1 cellular context compared by ENCODE assay signal in genomic region chr12:92136883-92137582, GRCh38.
TF ChIP-seq lines count a peak whose summit lies in the region.

No MANE protein-coding gene starts in this region.

TF ChIP-seq in GM12878, 131 proteins besides CTCF, POLR2A, EP300 and RAD21 (continued from another document):
- TF ChIP-seq FOXM1 (IDR thresholded peaks at IDR 0.05; ENCODE audit: low read depth, low read length), result peak; percentile 49; the same call in 1 of the 2 replicates
- no peak for TF ChIP-seq E4F1 (IDR thresholded peaks at IDR 0.05; ENCODE audit: borderline replicate concordance, partially characterized antibody)
- TF ChIP-seq SRF (IDR thresholded peaks at IDR 0.05; ENCODE audit: low read depth in 2 of 2, low read length in 2 of 2), result no peak
- no peak for TF ChIP-seq EGR1 (IDR thresholded peaks at IDR 0.05; ENCODE audit: borderline replicate concordance in 1 of 2, low read depth in 2 of 2, low read length in 2 of 2)
- TF ChIP-seq BMI1 (IDR thresholded peaks at IDR 0.05; ENCODE audit: borderline replicate concordance), result no peak
- peak; percentile 81 for TF ChIP-seq CREB1 (IDR thresholded peaks at IDR 0.05; ENCODE audit: low read depth)
- TF ChIP-seq SP1 (IDR thresholded peaks at IDR 0.05; ENCODE audit: low read depth, low read length), result no peak
- no peak for TF ChIP-seq RCOR1 (conservative IDR thresholded peaks at IDR 0.05; ENCODE audit: low read depth, low read length)
- TF ChIP-seq POLR2AphosphoS2 (IDR thresholded peaks at IDR 0.05; ENCODE audit: low read depth, low read length), result no peak
- peak; percentile 70; the same call in 1 of the 2 replicates for TF ChIP-seq CHD1 (IDR thresholded peaks at IDR 0.05; ENCODE audit: low read depth, low read length)
- no peak for TF ChIP-seq RB1 (IDR thresholded peaks at IDR 0.05; ENCODE audit: borderline replicate concordance)
- TF ChIP-seq ZNF687 (IDR thresholded peaks at IDR 0.05), result no peak
- TF ChIP-seq TBL1XR1 (IDR thresholded peaks at IDR 0.05; ENCODE audit: low read depth, low read length), result no peak
- TF ChIP-seq TCF7 (IDR thresholded peaks at IDR 0.05; ENCODE audit: borderline replicate concordance), result no peak
- no peak for TF ChIP-seq IRF3 (IDR thresholded peaks at IDR 0.05)
- no peak for TF ChIP-seq ZBTB40 (IDR thresholded peaks at IDR 0.05; ENCODE audit: borderline replicate concordance)
- no peak for TF ChIP-seq HDAC2 (IDR thresholded peaks at IDR 0.05)
- no peak for TF ChIP-seq WRNIP1 (IDR thresholded peaks at IDR 0.05; ENCODE audit: borderline replicate concordance, low read depth, low read length)
- TF ChIP-seq RUNX3 (IDR thresholded peaks at IDR 0.05; ENCODE audit: low read length), result no peak; the same call in 1 of the 2 replicates
- no peak for TF ChIP-seq ZNF24 (IDR thresholded peaks at IDR 0.05)
- no peak for TF ChIP-seq IKZF1 (conservative IDR thresholded peaks at IDR 0.05)
- TF ChIP-seq HSF1 (IDR thresholded peaks at IDR 0.05; ENCODE audit: low read depth, low read length), result no peak
- TF ChIP-seq PAX5 (IDR thresholded peaks at IDR 0.05; ENCODE audit: borderline replicate concordance, low read depth, low read length), result no peak
- no peak for TF ChIP-seq ZBTB11 (CRISPR knock-in tag; IDR thresholded peaks at IDR 0.05)
- TF ChIP-seq ZNF207 (IDR thresholded peaks at IDR 0.05; ENCODE audit: borderline replicate concordance), result no peak
- TF ChIP-seq REST (IDR thresholded peaks at IDR 0.05; ENCODE audit: low read depth, low read length), result no peak
- TF ChIP-seq BRCA1 (IDR thresholded peaks at IDR 0.05; ENCODE audit: low read depth, low read length), result no peak
- 0 out of 2 replicates have a peak, but pooled peaks have one; percentile 31 for TF ChIP-seq MEF2A (IDR thresholded peaks at IDR 0.05; ENCODE audit: insufficient read depth, low read depth, low read length)
